20 cellular contexts compared by ENCODE assay signal in the genomic region with DNA sequence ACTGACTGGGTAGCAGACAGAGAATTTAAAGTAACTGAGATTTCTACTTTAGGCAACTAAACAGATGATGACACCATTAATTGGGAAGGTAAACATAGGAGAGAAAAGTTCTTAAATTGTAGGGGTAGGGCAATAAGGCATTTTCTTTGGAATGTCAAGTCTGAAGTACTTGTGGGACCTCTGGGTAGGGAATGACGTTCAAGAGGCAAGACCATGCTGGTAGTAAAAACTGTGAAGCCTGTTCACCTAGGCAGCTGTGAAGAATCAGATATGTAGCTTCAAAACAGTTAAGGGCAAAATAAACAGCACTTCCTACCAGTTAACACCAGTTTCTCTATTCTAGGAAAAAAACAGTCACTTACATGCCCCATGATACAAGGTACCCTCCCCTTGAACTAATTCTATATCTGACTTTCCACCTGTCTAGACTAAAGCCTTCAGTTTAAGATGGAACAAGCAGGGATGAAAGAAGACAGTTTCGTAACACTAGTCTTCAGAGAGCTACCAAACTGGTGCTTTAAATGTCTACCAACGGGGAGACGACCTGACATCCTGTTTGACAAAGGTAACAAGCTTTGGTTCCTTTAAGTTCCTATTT.
"Had no signal": no experiment of that assay in that cellular context is flagged by ENCODE, and none has a peak within 500 bp of the region (broad histone marks: within the 10 kb centered on the region; RNA-seq: fewer than 3 reads in every experiment).

No MANE protein-coding gene starts in this region.

- ATAC-seq: body of pancreas; gastroesophageal sphincter; naive thymus-derived CD8-positive, alpha-beta T cell; sciatic nerve; stimulated activated effector memory CD8-positive, alpha-beta T cell treated with anti-CD3 and anti-CD28 coated beads, Interleukin-12 subunit alpha, Interleukin-12 subunit beta, amount 100 ng/mL, for 72 hours had no signal

- H3K36me3 Mint-ChIP-seq: neural progenitor cell had no signal

- FAIRE-seq: small intestine had no signal

- DNase-seq: activated CD4-positive, alpha-beta T cell treated with anti-CD3 and anti-CD28 coated beads, Interleukin-2, amount 10 ng/mL, durations not matched to agents 7 days and 5 days; activated CD4-positive, CD25-positive, alpha-beta regulatory T cell; activated CD8-positive, alpha-beta memory T cell treated with anti-CD3 and anti-CD28 coated beads for 24 hours; activated CD8-positive, alpha-beta memory T cell treated with anti-CD3 and anti-CD28 coated beads, Interleukin-2, amount 50 U/mL, for 4 hours; activated naive CD4-positive, alpha-beta T cell treated with anti-CD3 and anti-CD28 coated beads for 36 hours; activated T-cell treated with anti-CD3 and anti-CD28 coated beads, Interleukin-2, amount 50 U/mL, for 24 hours; anterior cingulate cortex; body of pancreas; head of caudate nucleus; hypothalamus; left ventricle myocardium inferior; naive thymus-derived CD8-positive, alpha-beta T cell; small intestine; stimulated activated CD4-positive, alpha-beta T cell treated with anti-CD3 and anti-CD28 coated beads, Interleukin-2, amount 100 ng/mL, for 24 hours; T-helper 9 cell had no signal

- H3K27me3 Mint-ChIP-seq: activated CD4-positive, alpha-beta T cell treated with anti-CD3 and anti-CD28 coated beads, Interleukin-2, amount 10 ng/mL, durations not matched to agents 7 days and 5 days; activated T-cell treated with anti-CD3 and anti-CD28 coated beads, Interleukin-2, amount 50 U/mL, for 24 hours; naive thymus-derived CD8-positive, alpha-beta T cell; type B pancreatic cell had no signal

- H3K4me3 Mint-ChIP-seq: activated CD4-positive, alpha-beta T cell treated with anti-CD3 and anti-CD28 coated beads, Interleukin-2, amount 10 ng/mL, durations not matched to agents 7 days and 5 days; activated naive CD4-positive, alpha-beta T cell treated with anti-CD3 and anti-CD28 coated beads for 36 hours; activated T-cell treated with anti-CD3 and anti-CD28 coated beads, Interleukin-2, amount 50 U/mL, for 24 hours; naive thymus-derived CD8-positive, alpha-beta T cell; neural progenitor cell; stimulated activated effector memory CD8-positive, alpha-beta T cell treated with anti-CD3 and anti-CD28 coated beads, Interleukin-12 subunit alpha, Interleukin-12 subunit beta, amount 100 ng/mL, for 72 hours; type B pancreatic cell had no signal

- H3K9me3 Mint-ChIP-seq: activated CD4-positive, alpha-beta T cell treated with anti-CD3 and anti-CD28 coated beads, Interleukin-2, amount 10 ng/mL, durations not matched to agents 7 days and 5 days; activated naive CD4-positive, alpha-beta T cell treated with anti-CD3 and anti-CD28 coated beads for 36 hours; activated T-cell treated with anti-CD3 and anti-CD28 coated beads, Interleukin-2, amount 50 U/mL, for 24 hours; naive thymus-derived CD8-positive, alpha-beta T cell; neural progenitor cell; stimulated activated effector memory CD8-positive, alpha-beta T cell treated with anti-CD3 and anti-CD28 coated beads, Interleukin-12 subunit alpha, Interleukin-12 subunit beta, amount 100 ng/mL, for 72 hours; type B pancreatic cell had no signal

- H3K27ac Mint-ChIP-seq: activated CD4-positive, alpha-beta T cell treated with anti-CD3 and anti-CD28 coated beads, Interleukin-2, amount 10 ng/mL, durations not matched to agents 7 days and 5 days; activated naive CD4-positive, alpha-beta T cell treated with anti-CD3 and anti-CD28 coated beads for 36 hours; activated T-cell treated with anti-CD3 and anti-CD28 coated beads, Interleukin-2, amount 50 U/mL, for 24 hours; neural progenitor cell; stimulated activated effector memory CD8-positive, alpha-beta T cell treated with anti-CD3 and anti-CD28 coated beads, Interleukin-12 subunit alpha, Interleukin-12 subunit beta, amount 100 ng/mL, for 72 hours; type B pancreatic cell had no signal
